ENCODE assay signal across 9 cellular contexts in the genomic region with DNA sequence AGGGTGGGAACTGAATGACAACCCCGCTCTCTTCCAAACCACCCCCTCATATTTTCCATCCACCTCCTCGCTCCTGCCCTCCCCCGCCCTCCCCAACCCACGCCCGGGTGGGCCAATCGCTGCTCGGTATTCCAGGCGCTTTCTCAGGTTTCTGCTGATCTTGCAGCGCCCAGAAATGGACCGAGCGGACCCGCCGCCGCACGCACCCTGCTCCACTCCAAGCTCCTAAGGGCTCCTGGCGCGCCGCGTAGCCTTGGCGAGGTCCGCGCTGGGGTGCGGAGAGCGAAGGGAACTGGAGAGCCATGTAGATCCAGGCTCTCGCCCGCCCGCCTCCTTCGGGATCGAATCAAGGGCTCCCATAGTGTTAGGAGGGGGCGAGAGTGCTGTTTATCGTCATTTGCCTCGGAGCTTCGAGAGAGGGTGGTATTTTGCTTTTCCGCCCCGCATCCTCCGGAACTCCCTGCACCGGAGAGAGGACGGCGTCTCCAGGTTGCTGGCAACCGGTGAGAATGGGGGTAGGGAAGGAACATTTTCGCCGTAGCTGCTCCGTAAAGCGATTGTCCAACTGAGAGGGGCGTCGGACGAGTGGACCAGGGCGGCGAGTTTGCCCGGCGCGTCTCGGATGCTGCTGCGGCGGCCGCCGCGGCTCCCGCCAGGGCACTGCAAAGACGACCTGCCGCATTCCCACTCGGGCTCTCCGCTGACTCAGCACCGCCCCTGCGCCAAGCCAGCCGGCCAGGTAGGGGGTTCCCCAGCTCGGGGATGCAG. TPM values are rescaled to one million over a fixed set of nuclear protein-coding genes. Genes with fewer than 3 reads are reported as not detected.
DNase-seq lines count a peak whose midpoint lies in the region; TF ChIP-seq lines count a peak whose summit lies in the region.
"Had no signal": no experiment of that assay in that cellular context is flagged by ENCODE, and none has a peak within 500 bp of the region (broad histone marks: within the 10 kb centered on the region; RNA-seq: fewer than 3 reads in every experiment).

A gene (plus strand): TSS at position 172 of the 768 bp plus-strand sequence. CDS start 1,474 bp downstream, outside the sequence.

- TF ChIP-seq CTCF in choroid plexus epithelial cell (conservative IDR thresholded peaks at IDR 0.05; ENCODE audit: low read depth, low read length) = no peak

- H3K27me3 ChIP-seq in thymus (ENCODE audit: control insufficient read depth, insufficient read depth) = peaks cover 54% of the 10 kb centered on the region

- DNase-seq in DMS153 (lab: John Stamatoyannopoulos, UW) (peak; percentile 53), NCI-H1105 treated with DMSO at 0.1 percent for 48 hours (lab: John Stamatoyannopoulos, UW) (peak; percentile 25), choroid plexus epithelial cell (ENCODE audit: low read depth) (no peak), lung microvascular endothelial cell (ENCODE audit: low read depth in 2 of 2) (peak; percentile 13 to 35), HuH-7 (ENCODE audit: low spot score) (no peak), SKM-1 treated with dmso at 0.1 percent for 144 hours (lab: John Stamatoyannopoulos, UW; ENCODE audit: unreplicated experiment) (no peak)
- DNase-seq in activated CD4-positive, CD25-positive, alpha-beta regulatory T cell treated with anti-CD3 and anti-CD28 coated beads, Interleukin-2, amount 50 U/mL, for 72 hours = no peak

- H3K27ac ChIP-seq in thymus (ENCODE audit: low read depth) = no peak within 1 kb of the TSS
- H3K27ac ChIP-seq: epithelial cell of prostate had no signal

- 2% methylated on average over 67 of the region's 67 CpGs for WGBS in thymus

- no peaks in the 10 kb centered on the region for H3K9me3 ChIP-seq in thymus (ENCODE audit: control insufficient read depth)

- peak within 1 kb of the TSS; percentile 3 for H3K4me3 ChIP-seq in choroid plexus epithelial cell (ENCODE audit: low read depth, low read length)
- peak within 1 kb of the TSS; percentile 40 for H3K4me3 ChIP-seq in thymus (ENCODE audit: low read length)

- H3K4me1 ChIP-seq in thymus (ENCODE audit: control insufficient read depth, insufficient read depth, low read length) = no peaks in the 10 kb centered on the region

- H3K36me3 ChIP-seq in thymus (ENCODE audit: control insufficient read depth, insufficient read depth) = no peaks in the 10 kb centered on the region

RNA-seq across cellular contexts. Expression of the gene that starts here (rescaled TPM):
- not detected in 2 replicates for total RNA-seq in lung microvascular endothelial cell
- 4.0 TPM for polyA plus RNA-seq in thymus

Comparison
In these comparisons a context has a peak if more than half of its experiments do, and no peak if none do; other contexts are left out.
1. Peak in DNase-seq in lung microvascular endothelial cell; RNA of the gene not detected or under 1 TPM.
2. DNase-seq: peak in DMS153 (single experiment) and NCI-H1105 treated with DMSO at 0.1 percent for 48 hours (single experiment); none in choroid plexus epithelial cell (single experiment), HuH-7 (single experiment), activated CD4-positive, CD25-positive, alpha-beta regulatory T cell treated with anti-CD3 and anti-CD28 coated beads, Interleukin-2, amount 50 U/mL, for 72 hours (single experiment) and SKM-1 treated with dmso at 0.1 percent for 144 hours (single experiment).